In genomic region chr5:77620404-77620803, GRCh38 we compare ENCODE assay signal across 16 cellular contexts. TPM values are rescaled to one million over a fixed set of nuclear protein-coding genes. Genes with fewer than 3 reads are reported as not detected.
DNase-seq lines count a peak whose midpoint lies in the region; ATAC-seq and TF ChIP-seq lines count a peak whose summit lies in the region.
"Had no signal": no experiment of that assay in that cellular context is flagged by ENCODE, and none has a peak within 500 bp of the region (broad histone marks: within the 10 kb centered on the region; RNA-seq: fewer than 3 reads in every experiment).

No MANE protein-coding gene starts in this region.

- peaks cover 0 to 2% (median 0%) of the 10 kb centered on the region in 3 donors for H3K9me3 Mint-ChIP-seq in IgD-negative memory B cell
- H3K9me3 Mint-ChIP-seq: activated T-cell treated with anti-CD3 and anti-CD28 coated beads, Interleukin-2, amount 50 U/mL, for 24 hours; HFFc6 had no signal

- no peak overlapping the region for H3K4me3 Mint-ChIP-seq in IgD-negative memory B cell
- H3K4me3 Mint-ChIP-seq: activated T-cell treated with anti-CD3 and anti-CD28 coated beads, Interleukin-2, amount 50 U/mL, for 24 hours; HFFc6 had no signal

- no peaks in the 10 kb centered on the region for H3K4me1 Mint-ChIP-seq in IgD-negative memory B cell

- POLR2A ChIA-PET in RWPE1 (lab: Yijun Ruan, JAX; ENCODE audit: low non-redundant PET), result interaction anchor here (0.5 kb wide), 1 partner anchor 1780 kb away, joined by 8 read pairs; no protein-coding TSS in a partner anchor

- CTCF ChIA-PET in RWPE1 (lab: Yijun Ruan, JAX), result interaction anchor here (1.1 kb wide), 1 partner anchor 31 kb away, joined by 3 read pairs; no protein-coding TSS in a partner anchor

- TF ChIP-seq CTCF in RWPE1 (conservative IDR thresholded peaks at IDR 0.05; ENCODE audit: low read depth), result no peak

- H3K27me3 Mint-ChIP-seq in IgD-negative memory B cell, result peaks cover 26% of the 10 kb centered on the region

- ATAC-seq in GM18870 (IDR thresholded peaks at IDR 0.05; ENCODE audit: unreplicated experiment), result no peak
- ATAC-seq: gastroesophageal sphincter, left ventricle myocardium superior had no signal

- H3K27ac Mint-ChIP-seq in IgD-negative memory B cell, result peak overlapping the region in 2 of 3 donors; percentile 21 to 44
- H3K27ac Mint-ChIP-seq: activated T-cell treated with anti-CD3 and anti-CD28 coated beads, Interleukin-2, amount 50 U/mL, for 24 hours; HFFc6 had no signal

- no peaks in the 10 kb centered on the region for H3K36me3 Mint-ChIP-seq in IgD-negative memory B cell

- no peak overlapping the region for H3K27ac ChIP-seq in RWPE1
- H3K27ac ChIP-seq: gastroesophageal sphincter, testis had no signal

- peak; percentile 11 for DNase-seq in DMS79 treated with DMSO at 0.1 percent for 48 hours (lab: John Stamatoyannopoulos, UW)
- DNase-seq in DMS79 (lab: John Stamatoyannopoulos, UW), result no peak
- DNase-seq in RWPE1 (ENCODE audit: low spot score), result peak; percentile 70
- peak; percentile 88 for DNase-seq in left kidney (ENCODE audit: low read depth, low spot score)
- no peak for DNase-seq in SKM-1 (lab: John Stamatoyannopoulos, UW; ENCODE audit: unreplicated experiment)
- no peak for DNase-seq in activated T-cell treated with anti-CD3 and anti-CD28 coated beads, Interleukin-2, amount 50 U/mL, for 48 hours
- DNase-seq: activated CD4-positive, CD25-positive, alpha-beta regulatory T cell; activated T-cell treated with anti-CD3 and anti-CD28 coated beads, Interleukin-2, amount 50 U/mL, for 24 hours; DND-41; HFFc6; left ventricle myocardium superior; small intestine; testis had no signal

RNA-seq across cellular contexts. Expression of gene OTP, which starts 18.1 kb away (rescaled TPM):
- polyA plus RNA-seq in IgD-negative memory B cell, result not detected
- polyA plus RNA-seq: small intestine had no signal

Comparison
In these comparisons a context has a peak if more than half of its experiments do, and no peak if none do; other contexts are left out.
1. DNase-seq: peak in DMS79 treated with DMSO at 0.1 percent for 48 hours (single experiment), RWPE1 (single experiment) and left kidney (single experiment); none in DMS79 (single experiment), SKM-1 (single experiment) and activated T-cell treated with anti-CD3 and anti-CD28 coated beads, Interleukin-2, amount 50 U/mL, for 48 hours (0 of 2).